In genomic region chr3:135328036-135328435, GRCh38 we compare ENCODE assay signal across 10 cellular contexts.
"Had no signal": no experiment of that assay in that cellular context is flagged by ENCODE, and none has a peak within 500 bp of the region (broad histone marks: within the 10 kb centered on the region; RNA-seq: fewer than 3 reads in every experiment).

No MANE protein-coding gene starts in this region.

- FAIRE-seq: H54 had no signal

- H3K27ac ChIP-seq: GM23248 had no signal

- H3K4me2 ChIP-seq: GM23338 had no signal

- H3K9ac ChIP-seq: GM23248 had no signal

- H3K36me3 ChIP-seq: HAP-1 had no signal

- H3K9me3 ChIP-seq: HAP-1 had no signal

- ATAC-seq: GM23338, HCT116 had no signal

- DNase-seq: GM23248, GOT3, H7, H9, HCEC 1CT, HFFc6 had no signal

- H3K4me3 ChIP-seq: GM23248, GM23338, HAP-1 had no signal

- H2AFZ ChIP-seq: GM23248, GM23338 had no signal

- H3K4me1 ChIP-seq: HAP-1 had no signal
